ENCODE assay signal across 24 cellular contexts in the genomic region with DNA sequence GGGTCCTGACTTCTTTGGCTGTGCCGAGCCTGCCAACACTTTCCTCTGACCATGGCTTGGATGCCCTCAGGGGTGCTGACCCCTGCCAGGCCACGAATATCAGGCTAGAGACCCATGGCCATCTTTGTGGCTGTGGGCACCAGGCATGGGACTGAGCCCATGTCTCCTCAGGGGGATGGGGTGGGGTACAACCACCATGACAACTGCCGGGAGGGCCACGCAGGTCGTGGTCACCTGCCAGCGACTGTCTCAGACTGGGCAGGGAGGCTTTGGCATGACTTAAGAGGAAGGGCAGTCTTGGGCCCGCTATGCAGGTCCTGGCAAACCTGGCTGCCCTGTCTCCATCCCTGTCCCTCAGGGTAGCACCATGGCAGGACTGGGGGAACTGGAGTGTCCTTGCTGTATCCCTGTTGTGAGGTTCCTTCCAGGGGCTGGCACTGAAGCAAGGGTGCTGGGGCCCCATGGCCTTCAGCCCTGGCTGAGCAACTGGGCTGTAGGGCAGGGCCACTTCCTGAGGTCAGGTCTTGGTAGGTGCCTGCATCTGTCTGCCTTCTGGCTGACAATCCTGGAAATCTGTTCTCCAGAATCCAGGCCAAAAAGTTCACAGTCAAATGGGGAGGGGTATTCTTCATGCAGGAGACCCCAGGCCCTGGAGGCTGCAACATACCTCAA. TPM values are rescaled to one million over a fixed set of nuclear protein-coding genes. Genes with fewer than 3 reads are reported as not detected.
"Had no signal": no experiment of that assay in that cellular context is flagged by ENCODE, and none has a peak within 500 bp of the region (broad histone marks: within the 10 kb centered on the region; RNA-seq: fewer than 3 reads in every experiment).

No MANE protein-coding gene starts in this region.

- H3K27me3 ChIP-seq: adrenal gland, breast epithelium, foreskin keratinocyte, thyroid gland had no signal

- H3K27ac Mint-ChIP-seq: activated B cell treated with CpG ODN at 0.5 μM for 24 hours, nephron progenitor cell had no signal

- H3K9me3 Mint-ChIP-seq: activated B cell treated with CpG ODN at 0.5 μM for 24 hours; activated naive CD4-positive, alpha-beta T cell treated with anti-CD3 and anti-CD28 coated beads, Interleukin-2, amount 50 U/mL, for 72 hours; nephron progenitor cell; stimulated activated memory B cell treated with anti-CD40 and anti-IgM and Interleukin-4, amounts not matched to agents 10 μg/mL and 1 μg/mL and 100 μg/mL, for 72 hours; T-cell had no signal

- H3K27ac ChIP-seq: adrenal gland, coronary artery, foreskin keratinocyte, lower lobe of right lung, thyroid gland had no signal

- H3K27me3 Mint-ChIP-seq: activated B cell treated with CpG ODN at 0.5 μM for 24 hours; stimulated activated memory B cell treated with anti-CD40 and anti-IgM and Interleukin-4, amounts not matched to agents 10 μg/mL and 1 μg/mL and 100 μg/mL, for 72 hours; T-cell had no signal

- H3K9me3 ChIP-seq: adrenal gland, breast epithelium, lower lobe of right lung, psoas muscle, thyroid gland had no signal

- H3K36me3 Mint-ChIP-seq: activated naive CD4-positive, alpha-beta T cell treated with anti-CD3 and anti-CD28 coated beads, Interleukin-2, amount 50 U/mL, for 72 hours; stimulated activated memory B cell treated with anti-CD40 and anti-IgM and Interleukin-4, amounts not matched to agents 10 μg/mL and 1 μg/mL and 100 μg/mL, for 72 hours; T-cell had no signal

- H3K4me1 ChIP-seq: foreskin keratinocyte had no signal

- H3K4me3 Mint-ChIP-seq: activated B cell treated with CpG ODN at 0.5 μM for 24 hours; nephron progenitor cell; stimulated activated memory B cell treated with anti-CD40 and anti-IgM and Interleukin-4, amounts not matched to agents 10 μg/mL and 1 μg/mL and 100 μg/mL, for 72 hours had no signal

- H3K36me3 ChIP-seq: adrenal gland, breast epithelium, lower lobe of right lung, thyroid gland had no signal

- DNase-seq: activated B cell treated with CpG ODN at 0.5 μM for 24 hours; activated CD4-positive, alpha-beta T cell treated with anti-CD3 and anti-CD28 coated beads for 48 hours; activated gamma-delta T cell treated with Interleukin-2 at 50 U/mL for 16 hours; adrenal gland; foreskin keratinocyte; hippocampal formation; islet precursor cell; lower lobe of right lung; nephron progenitor cell; psoas muscle; stimulated activated CD4-positive, alpha-beta T cell treated with anti-CD3 and anti-CD28 coated beads, Interleukin-4, amount 100 ng/mL, for 24 hours; T-cell; T-helper 9 cell; thyroid gland had no signal

- ATAC-seq: activated naive CD4-positive, alpha-beta T cell treated with anti-CD3 and anti-CD28 coated beads, Interleukin-2, amount 50 U/mL, for 72 hours; foreskin keratinocyte; lower lobe of right lung; psoas muscle; right cardiac atrium; stimulated activated memory B cell treated with anti-CD40 and anti-IgM and Interleukin-4, amounts not matched to agents 10 μg/mL and 1 μg/mL and 100 μg/mL, for 72 hours; T-cell had no signal

- H3K4me3 ChIP-seq: adrenal gland, breast epithelium, coronary artery, lower lobe of right lung, psoas muscle, thyroid gland had no signal

RNA-seq across cellular contexts. Expression of gene C22orf15, which starts 20.8 kb away (rescaled TPM):
- total RNA-seq: breast epithelium, omental fat pad, subcutaneous adipose tissue, thyroid gland had no signal
- polyA plus RNA-seq: right cardiac atrium had no signal

RNA-seq across cellular contexts. Expression of gene VPREB3, which starts 29.4 kb away (rescaled TPM):
- total RNA-seq: breast epithelium, epithelial cell of proximal tubule, fibroblast of lung, foreskin keratinocyte, lower lobe of right lung, omental fat pad, thyroid gland, ureter had no signal
- polyA plus RNA-seq: fibroblast of lung, foreskin keratinocyte had no signal
